8 cellular contexts compared by ENCODE assay signal in genomic region chr14:61524211-61524806, GRCh38.
DNase-seq lines count a peak whose midpoint lies in the region; ATAC-seq and TF ChIP-seq lines count a peak whose summit lies in the region.

No MANE protein-coding gene starts in this region.

- no peaks in the 10 kb centered on the region for H3K36me3 ChIP-seq in gastroesophageal sphincter
- H3K36me3 ChIP-seq in stomach, result no peaks in the 10 kb centered on the region
- no peaks in the 10 kb centered on the region for H3K36me3 ChIP-seq in ovary

- H3K4me3 ChIP-seq in gastroesophageal sphincter (no peak overlapping the region), stomach (no peak overlapping the region), ovary (no peak overlapping the region)

- H3K4me1 ChIP-seq in gastroesophageal sphincter (peaks cover 4 to 47% (median 24%) of the 10 kb centered on the region in 3 donors), stomach (peaks cover 41 to 55% (median 43%) of the 10 kb centered on the region in 4 donors), ovary (ENCODE audit: insufficient read depth) (peaks cover 21% of the 10 kb centered on the region)

- TF ChIP-seq CTCF in gastroesophageal sphincter (IDR thresholded peaks at IDR 0.05) (no peak), stomach (IDR thresholded peaks at IDR 0.05) (no peak), ovary (IDR thresholded peaks at IDR 0.05) (no peak)

- DNase-seq in NCI-H82 (lab: John Stamatoyannopoulos, UW) (peak; percentile 4), NCI-H82 treated with DMSO at 0.1 percent for 48 hours (lab: John Stamatoyannopoulos, UW; ENCODE audit: unreplicated experiment) (no peak), SK-MEL-5 (ENCODE audit: low read depth, low spot score) (peak; percentile 98), stomach (no peak), ovary (no peak)

- no peak for TF ChIP-seq POLR2A in gastroesophageal sphincter (IDR thresholded peaks at IDR 0.05)
- TF ChIP-seq POLR2A in stomach (IDR thresholded peaks at IDR 0.05), result no peak
- no peak for TF ChIP-seq POLR2A in ovary (IDR thresholded peaks at IDR 0.05)
- TF ChIP-seq POLR2A in GM18505 (IDR thresholded peaks at IDR 0.05; ENCODE audit: borderline replicate concordance, extremely low read depth, insufficient read depth, insufficient read length), result no peak

- in situ Hi-C loops in SK-MEL-5 (cut with HindIII; ENCODE audit: low pct_unique_long_range_greater_than_20kb, low sequenced_read_pairs), result no loop called here

- no peaks in the 10 kb centered on the region for H3K27me3 ChIP-seq in gastroesophageal sphincter
- no peaks in the 10 kb centered on the region for H3K27me3 ChIP-seq in stomach
- H3K27me3 ChIP-seq in ovary, result no peaks in the 10 kb centered on the region

- TF ChIP-seq EP300 in gastroesophageal sphincter (IDR thresholded peaks at IDR 0.05) (no peak), stomach (IDR thresholded peaks at IDR 0.05) (no peak), ovary (IDR thresholded peaks at IDR 0.05) (no peak)

- intact Hi-C loops in stomach (cut with DNase I; ENCODE audit: low total_unique reads) (no loop called here), ovary (cut with DNase I) (no loop called here)

- H3K9me3 ChIP-seq in gastroesophageal sphincter, result no peaks in the 10 kb centered on the region
- H3K9me3 ChIP-seq in stomach, result no peaks in the 10 kb centered on the region
- no peaks in the 10 kb centered on the region for H3K9me3 ChIP-seq in ovary

- ATAC-seq in gastroesophageal sphincter (peak; percentile 16), HG03457 (IDR thresholded peaks at IDR 0.05; ENCODE audit: unreplicated experiment) (no peak), GM18505 (IDR thresholded peaks at IDR 0.05; ENCODE audit: unreplicated experiment) (no peak)

- 14 to 43% methylated on average over 4 of the region's 4 CpGs for WGBS in gastroesophageal sphincter (ENCODE audit: low coverage in 1 of 2), 2 donors
- 14 to 36% (median 17%) methylated on average over 4 of the region's 4 CpGs for WGBS in stomach, 5 donors
- WGBS in ovary, 3 donors, result 25 to 34% (median 26%) methylated on average over 4 of the region's 4 CpGs

- peak overlapping the region in 3 of 4 donors; percentile 34 to 73 (median 65) for H3K27ac ChIP-seq in gastroesophageal sphincter
- peak overlapping the region in 4 of 5 donors; percentile 81 to 89 (median 84) for H3K27ac ChIP-seq in stomach
- peak overlapping the region in 1 of 2 donors; percentile 75 for H3K27ac ChIP-seq in ovary

Comparison
In these comparisons a context has a peak if more than half of its experiments do, and no peak if none do; other contexts are left out.
1. DNase-seq: peak in NCI-H82 (single experiment) and SK-MEL-5 (single experiment); none in NCI-H82 treated with DMSO at 0.1 percent for 48 hours (single experiment), stomach (single experiment) and ovary (0 of 5).